In the genomic region with DNA sequence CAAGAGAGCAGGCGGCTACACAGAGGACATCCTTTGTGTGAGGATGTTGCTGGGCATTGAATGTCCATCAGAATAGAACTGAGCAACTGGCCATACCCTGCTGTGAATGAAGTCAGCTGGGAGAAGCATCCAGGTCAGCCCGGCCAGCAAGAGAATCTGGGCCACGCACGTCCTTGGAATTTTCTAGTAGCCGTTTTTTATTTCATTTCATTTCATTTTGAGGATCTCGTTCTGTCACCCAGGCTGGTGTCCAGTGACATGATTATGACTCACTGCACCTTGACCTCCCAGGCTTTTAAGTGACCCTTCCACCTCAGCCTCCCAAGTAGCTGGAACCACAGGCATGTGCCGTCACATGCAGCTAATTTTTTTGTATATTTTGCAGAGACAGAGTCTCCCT, we compare ENCODE assay signal across 19 cellular contexts.
DNase-seq lines count a peak whose midpoint lies in the region; ATAC-seq, FAIRE-seq and TF ChIP-seq lines count a peak whose summit lies in the region.
"Had no signal": no experiment of that assay in that cellular context is flagged by ENCODE, and none has a peak within 500 bp of the region (broad histone marks: within the 10 kb centered on the region; RNA-seq: fewer than 3 reads in every experiment).

No MANE protein-coding gene starts in this region.

- H3K36me3 ChIP-seq in K562 (ENCODE audit: control insufficient read depth, insufficient read depth, low read length) (peaks cover 92% of the 10 kb centered on the region), right lobe of liver (peaks cover 0 to 39% (median 23%) of the 10 kb centered on the region in 4 donors)

- peak; percentile 87 for FAIRE-seq in K562 (lab: Jason Lieb, UNC)

- H2AFZ ChIP-seq in K562 (ENCODE audit: low read depth, low read length), result no peak overlapping the region

- peak; percentile 15 for DNase-seq in A172 (ENCODE audit: low spot score)
- DNase-seq in HS-27A (ENCODE audit: low read depth), result peak; percentile 35
- peak in 2 of 4 experiments; percentile 47 to 77 for DNase-seq in K562 (ENCODE audit: extremely low read depth in 1 of 4, low spot score in 3 of 4)
- no peak for DNase-seq in right lobe of liver
- DNase-seq in superior temporal gyrus (ENCODE audit: extremely low spot score), result no peak
- DNase-seq: activated CD4-positive, alpha-beta T cell treated with anti-CD3 and anti-CD28 coated beads for 36 hours; activated T-cell treated with anti-CD3 and anti-CD28 coated beads, Interleukin-2, amount 50 U/mL, for 4 hours; AML-193; colonic mucosa; erythroblast; GOT3; lower lobe of right lung; MG63; NCI-H2029 treated with DMSO at 0.1 percent for 48 hours; NCI-H526; Peyer's patch had no signal

- no peak for TF ChIP-seq CTCF in K562 (IDR thresholded peaks at IDR 0.05 in 2 of 3, conservative IDR thresholded peaks at IDR 0.05 in 1 of 3; ENCODE audit: insufficient read depth in 2 of 3, low read depth in 1 of 3, low read length in 3 of 3)
- no peak for TF ChIP-seq CTCF in right lobe of liver (IDR thresholded peaks at IDR 0.05)

- CTCF ChIA-PET in K562 (lab: Yijun Ruan, JAX; ENCODE audit: low intra/inter-chr PET ratio), result no interaction called here

- H3K27ac ChIP-seq in K562 (ENCODE audit: extremely low read depth, low read depth, low read length) (peak overlapping the region; percentile 24; the same call in 2 of the 3 replicates), right lobe of liver (peak overlapping the region; percentile 73 to 95 (median 86))
- H3K27ac ChIP-seq: colonic mucosa, lower lobe of right lung, Peyer's patch had no signal

- WGBS in K562 (ENCODE audit: insufficient coverage, low coverage, missing lambda C conversion rate), result 55% methylated on average over 7 of the region's 7 CpGs
- WGBS in right lobe of liver (ENCODE audit: insufficient coverage, low coverage, low lambda C conversion rate, missing lambda C conversion rate), result 47% methylated on average over 6 of the region's 7 CpGs

- H3K79me2 ChIP-seq in K562 (ENCODE audit: control insufficient read depth, insufficient read depth, low read length), result peaks cover 29% of the 10 kb centered on the region; the same call in 2 of the 3 replicates

- H3K4me1 ChIP-seq in K562 (replicated peaks in 1 of 2; ENCODE audit: control insufficient read depth in 2 of 2, insufficient read depth in 2 of 2, low read length in 2 of 2), result peaks cover 11 to 16% of the 10 kb centered on the region in 2 experiments
- peaks cover 0 to 57% (median 32%) of the 10 kb centered on the region in 4 donors for H3K4me1 ChIP-seq in right lobe of liver
- H3K4me1 ChIP-seq: colonic mucosa had no signal

- TF ChIP-seq EP300 in K562 (IDR thresholded peaks at IDR 0.05; ENCODE audit: low read length), result no peak

- H4K20me1 ChIP-seq in K562 (replicated peaks; ENCODE audit: control insufficient read depth, insufficient read depth, low read length), result no peaks in the 10 kb centered on the region

- in situ Hi-C loops in K562 (cut with MboI), result no loop called here

- no peak overlapping the region for H3K4me2 ChIP-seq in K562 (ENCODE audit: insufficient read depth, low read length)

- no peak for TF ChIP-seq RAD21 in K562 (CRISPR knock-in tag; conservative IDR thresholded peaks at IDR 0.05 in 1 of 2, IDR thresholded peaks at IDR 0.05 in 1 of 2)

- TF ChIP-seq POLR2A in K562 (conservative IDR thresholded peaks at IDR 0.05) (no peak), right lobe of liver (IDR thresholded peaks at IDR 0.05) (no peak)

- H3K4me3 ChIP-seq in K562, result no peak overlapping the region
- no peak overlapping the region for H3K4me3 ChIP-seq in right lobe of liver
- H3K4me3 ChIP-seq: colonic mucosa, lower lobe of right lung, MG63, Peyer's patch had no signal

- no peaks in the 10 kb centered on the region for H3K9me3 ChIP-seq in K562 (replicated peaks; ENCODE audit: control insufficient read depth, insufficient read depth, low read depth, low read length)
- no peaks in the 10 kb centered on the region for H3K9me3 ChIP-seq in right lobe of liver
- H3K9me3 ChIP-seq: colonic mucosa, lower lobe of right lung, MG63, Peyer's patch had no signal

- POLR2A ChIA-PET in K562 (lab: Yijun Ruan, JAX), result interaction anchor here (1.0 to 1.6 kb wide), 5 partner anchors 9 to 417 kb away, joined by 3 to 13 read pairs (median 5); no protein-coding TSS in a partner anchor

- BruUV-seq in K562 (replicated peaks; lab: Mats Ljungman, UMichigan), result no TSS peak

- H3K9me1 ChIP-seq in K562 (ENCODE audit: control insufficient read depth, insufficient read depth, low read length), result peaks cover 5% of the 10 kb centered on the region

- H3K9ac ChIP-seq in K562 (ENCODE audit: insufficient read depth in 1 of 2, low read depth in 2 of 2, low read length in 2 of 2), result peak overlapping the region in 1 of 2 experiments; percentile 81; a peak in 2 of 4 replicates

- intact Hi-C loops in K562 (cut with micrococcal nuclease), result no loop called here
- intact Hi-C loops in right lobe of liver (cut with DNase I), result no loop called here

- ATAC-seq in K562 (peak; percentile 65), right lobe of liver (peak in 2 of 4 donors; percentile 23 to 29), HG03095 (IDR thresholded peaks at IDR 0.05; ENCODE audit: unreplicated experiment) (no peak), HG02884 (IDR thresholded peaks at IDR 0.05; ENCODE audit: unreplicated experiment) (no peak), GM18511 (IDR thresholded peaks at IDR 0.05; ENCODE audit: unreplicated experiment) (no peak)
- ATAC-seq: activated CD4-positive, alpha-beta T cell treated with anti-CD3 and anti-CD28 coated beads for 36 hours; activated T-cell treated with anti-CD3 and anti-CD28 coated beads, Interleukin-2, amount 50 U/mL, for 4 hours; lower lobe of right lung had no signal

- H3K27me3 ChIP-seq in K562 (ENCODE audit: control insufficient read depth in 2 of 2, insufficient read depth in 2 of 2, low read length in 2 of 2), result no peaks in the 10 kb centered on the region
- H3K27me3 ChIP-seq in right lobe of liver, result no peaks in the 10 kb centered on the region
- H3K27me3 ChIP-seq: colonic mucosa, MG63, Peyer's patch had no signal

TF ChIP-seq in K562, 482 proteins besides CTCF, POLR2A, EP300 and RAD21 (continues in another document):
- TF ChIP-seq SP1 (CRISPR knock-in tag; IDR thresholded peaks at IDR 0.05), result no peak
- TF ChIP-seq, protein P1, sequence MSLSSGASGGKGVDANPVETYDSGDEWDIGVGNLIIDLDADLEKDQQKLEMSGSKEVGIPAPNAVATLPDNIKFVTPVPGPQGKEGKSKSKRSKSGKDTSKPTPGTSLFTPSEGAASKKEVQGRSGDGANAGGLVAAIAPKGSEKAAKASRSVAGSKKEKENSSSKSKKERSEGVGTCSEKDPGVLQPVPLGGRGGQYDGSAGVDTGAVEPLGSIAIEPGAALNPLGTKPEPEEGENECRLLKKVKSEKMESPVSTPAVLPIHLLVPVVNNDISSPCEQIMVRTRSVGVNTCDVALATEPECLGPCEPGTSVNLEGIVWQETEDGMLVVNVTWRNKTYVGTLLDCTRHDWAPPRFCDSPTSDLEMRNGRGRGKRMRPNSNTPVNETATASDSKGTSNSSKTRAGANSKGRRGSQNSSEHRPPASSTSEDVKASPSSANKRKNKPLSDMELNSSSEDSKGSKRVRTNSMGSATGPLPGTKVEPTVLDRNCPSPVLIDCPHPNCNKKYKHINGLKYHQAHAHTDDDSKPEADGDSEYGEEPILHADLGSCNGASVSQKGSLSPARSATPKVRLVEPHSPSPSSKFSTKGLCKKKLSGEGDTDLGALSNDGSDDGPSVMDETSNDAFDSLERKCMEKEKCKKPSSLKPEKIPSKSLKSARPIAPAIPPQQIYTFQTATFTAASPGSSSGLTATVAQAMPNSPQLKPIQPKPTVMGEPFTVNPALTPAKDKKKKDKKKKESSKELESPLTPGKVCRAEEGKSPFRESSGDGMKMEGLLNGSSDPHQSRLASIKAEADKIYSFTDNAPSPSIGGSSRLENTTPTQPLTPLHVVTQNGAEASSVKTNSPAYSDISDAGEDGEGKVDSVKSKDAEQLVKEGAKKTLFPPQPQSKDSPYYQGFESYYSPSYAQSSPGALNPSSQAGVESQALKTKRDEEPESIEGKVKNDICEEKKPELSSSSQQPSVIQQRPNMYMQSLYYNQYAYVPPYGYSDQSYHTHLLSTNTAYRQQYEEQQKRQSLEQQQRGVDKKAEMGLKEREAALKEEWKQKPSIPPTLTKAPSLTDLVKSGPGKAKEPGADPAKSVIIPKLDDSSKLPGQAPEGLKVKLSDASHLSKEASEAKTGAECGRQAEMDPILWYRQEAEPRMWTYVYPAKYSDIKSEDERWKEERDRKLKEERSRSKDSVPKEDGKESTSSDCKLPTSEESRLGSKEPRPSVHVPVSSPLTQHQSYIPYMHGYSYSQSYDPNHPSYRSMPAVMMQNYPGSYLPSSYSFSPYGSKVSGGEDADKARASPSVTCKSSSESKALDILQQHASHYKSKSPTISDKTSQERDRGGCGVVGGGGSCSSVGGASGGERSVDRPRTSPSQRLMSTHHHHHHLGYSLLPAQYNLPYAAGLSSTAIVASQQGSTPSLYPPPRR (CRISPR knock-in tag; IDR thresholded peaks at IDR 0.05; ENCODE audit: borderline replicate concordance), result no peak

Comparison
In these comparisons a context has a peak if more than half of its experiments do, and no peak if none do; other contexts are left out.
1. DNase-seq: peak in A172 (single experiment) and HS-27A (single experiment); none in right lobe of liver (0 of 3) and superior temporal gyrus (single experiment).